ENCODE assay signal across 20 cellular contexts in the genomic region with DNA sequence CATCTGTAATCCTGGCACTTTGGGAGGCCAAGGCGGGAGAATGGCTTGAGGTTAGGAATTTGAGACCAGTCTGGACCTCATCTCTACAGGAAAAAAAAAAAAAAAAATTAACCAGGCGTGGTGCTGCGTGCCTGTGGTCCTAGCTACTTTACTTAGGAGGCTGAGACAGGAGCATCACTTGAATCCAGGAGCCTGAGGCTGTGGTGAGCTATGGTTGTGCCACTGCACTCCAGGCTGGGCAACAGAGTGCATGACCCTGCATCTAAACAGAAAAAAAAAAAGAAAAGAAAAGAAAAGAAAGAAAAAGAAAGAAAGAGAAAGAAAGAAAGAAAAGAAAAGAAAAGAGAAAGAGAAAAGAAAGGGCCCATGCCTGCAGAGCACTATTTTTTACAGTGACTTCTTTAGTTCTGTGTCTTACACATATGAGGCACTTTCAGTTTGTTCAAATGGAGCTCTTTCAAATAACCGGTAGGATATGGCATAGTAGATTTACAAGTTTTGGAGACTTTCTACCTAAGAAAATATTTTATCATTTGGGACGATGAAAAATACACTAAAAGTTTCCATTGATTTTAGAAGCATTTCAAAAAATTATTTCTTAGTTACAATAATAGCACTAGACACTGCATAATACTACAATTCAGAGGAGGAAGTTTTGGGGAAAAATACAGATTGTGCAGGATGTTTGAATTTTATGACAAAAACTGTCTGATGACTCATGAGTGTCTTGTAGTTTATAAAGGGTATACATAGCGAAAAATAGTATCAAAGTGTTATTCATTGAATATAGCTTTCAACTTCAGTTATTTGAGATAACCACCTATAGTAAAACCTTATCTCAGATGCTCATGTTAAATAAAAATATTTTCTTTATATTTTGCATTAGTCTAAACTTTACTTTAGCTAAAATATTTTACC.
DNase-seq lines count a peak whose midpoint lies in the region; ATAC-seq and TF ChIP-seq lines count a peak whose summit lies in the region.
"Had no signal": no experiment of that assay in that cellular context is flagged by ENCODE, and none has a peak within 500 bp of the region (broad histone marks: within the 10 kb centered on the region; RNA-seq: fewer than 3 reads in every experiment).

No MANE protein-coding gene starts in this region.

- peaks cover 64% of the 10 kb centered on the region for H3K36me3 Mint-ChIP-seq in activated CD4-positive, alpha-beta T cell treated with anti-CD3 and anti-CD28 coated beads, Interleukin-2, amount 10 ng/mL, durations not matched to agents 24 days and 14 days (ENCODE audit: low read depth)
- H3K36me3 Mint-ChIP-seq in activated CD8-positive, alpha-beta T cell treated with anti-CD3 and anti-CD28 coated beads for 36 hours (ENCODE audit: low read depth): peaks cover 55% of the 10 kb centered on the region
- H3K36me3 Mint-ChIP-seq in mesothelial cell of epicardium: peaks cover 36% of the 10 kb centered on the region

- intact Hi-C loops in activated CD4-positive, alpha-beta T cell treated with anti-CD3 and anti-CD28 coated beads, Interleukin-2, amount 10 ng/mL, durations not matched to agents 24 days and 14 days (cut with micrococcal nuclease): no loop called here
- intact Hi-C loops in activated CD8-positive, alpha-beta T cell treated with anti-CD3 and anti-CD28 coated beads for 36 hours (cut with micrococcal nuclease): no loop called here

- DNase-seq in activated CD4-positive, alpha-beta T cell treated with anti-CD3 and anti-CD28 coated beads, Interleukin-2, amount 10 ng/mL, durations not matched to agents 24 days and 14 days: no peak
- DNase-seq in activated CD4-positive, alpha-beta T cell treated with anti-CD3 and anti-CD28 coated beads, Interleukin-2, amount 50 U/mL, for 1 hour: no peak
- no peak for DNase-seq in activated CD8-positive, alpha-beta T cell treated with anti-CD3 and anti-CD28 coated beads for 36 hours
- DNase-seq in mesothelial cell of epicardium (ENCODE audit: low spot score in 2 of 2, unreplicated experiment in 2 of 2) (no peak), NCI-H1417 treated with DMSO at 0.1 percent for 48 hours (lab: John Stamatoyannopoulos, UW) (no peak), GF-D8 (lab: John Stamatoyannopoulos, UW) (no peak), NCI-H128 (lab: John Stamatoyannopoulos, UW; ENCODE audit: unreplicated experiment) (no peak)
- DNase-seq: activated CD4-positive, alpha-beta T cell treated with anti-CD3 and anti-CD28 coated beads, Interleukin-2, amount 50 U/mL, for 48 hours; CD8-positive, alpha-beta T cell; dorsolateral prefrontal cortex; EL; esophagus squamous epithelium; head of caudate nucleus; lower lobe of right lung; naive B cell; NCI-H1694 treated with DMSO at 0.1 percent for 48 hours; psoas muscle; stimulated activated CD4-positive, alpha-beta T cell treated with anti-CD3 and anti-CD28 coated beads, Interleukin-12 subunit alpha, Interleukin-12 subunit beta, amount 100 ng/mL, for 4 hours; stomach had no signal

- H3K27ac Mint-ChIP-seq in activated CD4-positive, alpha-beta T cell treated with anti-CD3 and anti-CD28 coated beads, Interleukin-2, amount 10 ng/mL, durations not matched to agents 24 days and 14 days: peak overlapping the region; percentile 70
- H3K27ac Mint-ChIP-seq in activated CD8-positive, alpha-beta T cell treated with anti-CD3 and anti-CD28 coated beads for 36 hours: peak overlapping the region; percentile 77
- H3K27ac Mint-ChIP-seq in mesothelial cell of epicardium: peak overlapping the region; percentile 68
- H3K27ac Mint-ChIP-seq: CD8-positive, alpha-beta T cell had no signal

- peaks cover 14% of the 10 kb centered on the region for H3K9me3 Mint-ChIP-seq in activated CD4-positive, alpha-beta T cell treated with anti-CD3 and anti-CD28 coated beads, Interleukin-2, amount 10 ng/mL, durations not matched to agents 24 days and 14 days
- H3K9me3 Mint-ChIP-seq in activated CD8-positive, alpha-beta T cell treated with anti-CD3 and anti-CD28 coated beads for 36 hours: no peaks in the 10 kb centered on the region
- peaks cover 24% of the 10 kb centered on the region for H3K9me3 Mint-ChIP-seq in mesothelial cell of epicardium
- H3K9me3 Mint-ChIP-seq: CD8-positive, alpha-beta T cell; naive B cell had no signal

- H3K27me3 Mint-ChIP-seq in activated CD4-positive, alpha-beta T cell treated with anti-CD3 and anti-CD28 coated beads, Interleukin-2, amount 10 ng/mL, durations not matched to agents 24 days and 14 days: no peaks in the 10 kb centered on the region
- H3K27me3 Mint-ChIP-seq in activated CD8-positive, alpha-beta T cell treated with anti-CD3 and anti-CD28 coated beads for 36 hours: no peaks in the 10 kb centered on the region
- H3K27me3 Mint-ChIP-seq in mesothelial cell of epicardium (ENCODE audit: low read depth): no peaks in the 10 kb centered on the region
- H3K27me3 Mint-ChIP-seq: naive B cell had no signal

- peak; percentile 57 for ATAC-seq in GM21526 (IDR thresholded peaks at IDR 0.05; ENCODE audit: low FRiP score, unreplicated experiment)
- peak; percentile 64 for ATAC-seq in activated CD8-positive, alpha-beta T cell treated with anti-CD3 and anti-CD28 coated beads for 36 hours
- ATAC-seq: CD8-positive, alpha-beta T cell; lower lobe of right lung; psoas muscle had no signal

- H3K4me1 Mint-ChIP-seq in activated CD4-positive, alpha-beta T cell treated with anti-CD3 and anti-CD28 coated beads, Interleukin-2, amount 10 ng/mL, durations not matched to agents 24 days and 14 days: peaks cover 49% of the 10 kb centered on the region
- H3K4me1 Mint-ChIP-seq in activated CD8-positive, alpha-beta T cell treated with anti-CD3 and anti-CD28 coated beads for 36 hours (ENCODE audit: low read depth): peaks cover 53% of the 10 kb centered on the region
- H3K4me1 Mint-ChIP-seq in mesothelial cell of epicardium: no peaks in the 10 kb centered on the region

- POLR2A ChIA-PET in activated CD8-positive, alpha-beta T cell treated with anti-CD3 and anti-CD28 coated beads for 36 hours (lab: Charles Lee): no interaction called here

- CTCF ChIA-PET in activated CD8-positive, alpha-beta T cell treated with anti-CD3 and anti-CD28 coated beads for 36 hours (lab: Charles Lee): interaction anchor here (0.7 to 2.3 kb wide), 3 partner anchors 10 to 140 kb away, joined by 3 to 8 read pairs (median 4); no protein-coding TSS in a partner anchor

- peak overlapping the region; percentile 48 for H3K4me3 Mint-ChIP-seq in activated CD4-positive, alpha-beta T cell treated with anti-CD3 and anti-CD28 coated beads, Interleukin-2, amount 10 ng/mL, durations not matched to agents 24 days and 14 days
- peak overlapping the region; percentile 31 for H3K4me3 Mint-ChIP-seq in activated CD8-positive, alpha-beta T cell treated with anti-CD3 and anti-CD28 coated beads for 36 hours
- H3K4me3 Mint-ChIP-seq in mesothelial cell of epicardium: no peak overlapping the region
- H3K4me3 Mint-ChIP-seq: CD8-positive, alpha-beta T cell; naive B cell had no signal

- TF ChIP-seq CTCF in activated CD8-positive, alpha-beta T cell treated with anti-CD3 and anti-CD28 coated beads for 36 hours (IDR thresholded peaks at IDR 0.05): no peak
- TF ChIP-seq CTCF in mesothelial cell of epicardium (IDR thresholded peaks at IDR 0.05; ENCODE audit: unreplicated experiment): no peak
